Comparison of ENCODE assay signal across 8 cellular contexts in genomic region chr5:143314664-143315063, GRCh38.
DNase-seq lines count a peak whose midpoint lies in the region; ATAC-seq and TF ChIP-seq lines count a peak whose summit lies in the region.

No MANE protein-coding gene starts in this region.

- no peak overlapping the region for H4K91ac ChIP-seq in IMR-90 (ENCODE audit: insufficient read depth, low read depth, low read length)

- TF ChIP-seq RAD21 in IMR-90 (IDR thresholded peaks at IDR 0.05; ENCODE audit: low read length), result peak; percentile 22; the same call in 1 of the 2 replicates

- ATAC-seq in IMR-90 (ENCODE audit: low read depth), result peak; percentile 69

- H3K18ac ChIP-seq in IMR-90 (ENCODE audit: low read depth, low read length), result no peak overlapping the region

- dilution Hi-C loops in IMR-90 (cut with HindIII; ENCODE audit: low sequenced_read_pairs, unreplicated experiment) (no loop called here), mammary epithelial cell (cut with HindIII; ENCODE audit: low sequenced_read_pairs) (loop anchor here (5.0 kb wide), 1 partner anchor 83 kb away; no protein-coding TSS in a partner anchor)

- no TSS peak for BruUV-seq in IMR-90 (replicated peaks; lab: Mats Ljungman, UMichigan)
- no TSS peak for BruUV-seq in mammary epithelial cell (replicated peaks; lab: Mats Ljungman, UMichigan)

- H3K4me2 ChIP-seq in DOHH2 (ENCODE audit: low read length), result peak overlapping the region; percentile 69
- no peak overlapping the region for H3K4me2 ChIP-seq in IMR-90 (ENCODE audit: low read depth, low read length)
- peak overlapping the region; percentile 22 for H3K4me2 ChIP-seq in mammary epithelial cell (ENCODE audit: insufficient read depth, low read depth, low read length)

- H3K4ac ChIP-seq in IMR-90 (ENCODE audit: low read depth, low read length), result no peak overlapping the region

- H2AFZ ChIP-seq in IMR-90 (replicated peaks; ENCODE audit: low read length, poor library complexity), result no peak overlapping the region
- H2AFZ ChIP-seq in mammary epithelial cell (ENCODE audit: low read depth, low read length), result no peak overlapping the region

- TF ChIP-seq POLR2A in IMR-90 (IDR thresholded peaks at IDR 0.05; ENCODE audit: low read depth, low read length), result no peak
- no peak for TF ChIP-seq POLR2A in suprapubic skin (IDR thresholded peaks at IDR 0.05)

- no peak overlapping the region for H2BK20ac ChIP-seq in IMR-90 (ENCODE audit: low read depth, low read length)

- TF ChIP-seq CTCF in DOHH2 (IDR thresholded peaks at IDR 0.05; ENCODE audit: low read depth, low read length, poor library complexity, severe bottlenecking), result no peak
- TF ChIP-seq CTCF in IMR-90 (conservative IDR thresholded peaks at IDR 0.05; ENCODE audit: low read depth, low read length), result no peak
- no peak for TF ChIP-seq CTCF in mammary epithelial cell (conservative IDR thresholded peaks at IDR 0.05 in 1 of 2, IDR thresholded peaks at IDR 0.05 in 1 of 2; ENCODE audit: extremely low read depth in 1 of 2, insufficient read depth in 1 of 2, low read depth in 1 of 2, low read length in 2 of 2)
- TF ChIP-seq CTCF in suprapubic skin (IDR thresholded peaks at IDR 0.05), result no peak

- no peaks in the 10 kb centered on the region for H3K27me3 ChIP-seq in DOHH2 (ENCODE audit: control insufficient read depth, low read length)
- no peaks in the 10 kb centered on the region for H3K27me3 ChIP-seq in IMR-90 (ENCODE audit: control insufficient read depth, insufficient read depth, low read length)
- no peaks in the 10 kb centered on the region for H3K27me3 ChIP-seq in mammary epithelial cell (ENCODE audit: insufficient read depth, low read length)
- H3K27me3 ChIP-seq in suprapubic skin, result no peaks in the 10 kb centered on the region

- H3K36me3 ChIP-seq in DOHH2 (ENCODE audit: control insufficient read depth, low read length) (peaks cover 52% of the 10 kb centered on the region), IMR-90 (ENCODE audit: control insufficient read depth, insufficient read depth, low read length) (peaks cover 8% of the 10 kb centered on the region), mammary epithelial cell (ENCODE audit: insufficient read depth, low read length) (peaks cover 10% of the 10 kb centered on the region), suprapubic skin (peaks cover 25% of the 10 kb centered on the region)

- H3F3A ChIP-seq in DOHH2 (ENCODE audit: control insufficient read depth, insufficient read depth), result peaks cover 10% of the 10 kb centered on the region; the same call in 1 of the 2 replicates

- no peak overlapping the region for H4K5ac ChIP-seq in IMR-90 (ENCODE audit: low read depth, low read length)

- H2BK5ac ChIP-seq in IMR-90 (ENCODE audit: low read depth, low read length, poor library complexity, severe bottlenecking), result peak overlapping the region; percentile 28

- CTCF ChIA-PET in IMR-90 (lab: Yijun Ruan, JAX), result interaction anchor here (0.6 kb wide), 1 partner anchor 14 kb away, joined by 3 read pairs; no protein-coding TSS in a partner anchor
- CTCF ChIA-PET in mammary epithelial cell (lab: Charles Lee; ENCODE audit: low non-redundant PET), result no interaction called here

- H3K14ac ChIP-seq in IMR-90 (replicated peaks; ENCODE audit: low read depth, low read length), result no peak overlapping the region

- H2AK9ac ChIP-seq in IMR-90 (replicated peaks; ENCODE audit: low read depth, low read length, poor library complexity), result no peak overlapping the region

- intact Hi-C loops in IMR-90 (cut with micrococcal nuclease), result loop anchor here (5.0 kb wide), 1 partner anchor 88 kb away; the partner anchor contains the start of gene NR3C1
- intact Hi-C loops in mammary epithelial cell (cut with micrococcal nuclease), result loop anchor here (5.0 to 10.0 kb wide), 2 partner anchors 193 to 240 kb away; no protein-coding TSS in a partner anchor

- peaks cover 34 to 66% of the 10 kb centered on the region in 2 experiments for H3K79me1 ChIP-seq in IMR-90 (ENCODE audit: low read depth in 1 of 2, low read length in 2 of 2)

- H2BK15ac ChIP-seq in IMR-90 (ENCODE audit: low read depth, low read length), result no peak overlapping the region

- H3K9me2 ChIP-seq in DOHH2 (replicated peaks; ENCODE audit: control insufficient read depth, low read length), result no peaks in the 10 kb centered on the region

- H3K4me3 ChIP-seq in DOHH2 (ENCODE audit: low read length), result peak overlapping the region; percentile 59
- no peak overlapping the region for H3K4me3 ChIP-seq in IMR-90 (ENCODE audit: insufficient read depth, low read depth, low read length)
- no peak overlapping the region for H3K4me3 ChIP-seq in mammary epithelial cell (replicated peaks in 1 of 3; ENCODE audit: insufficient read depth in 1 of 3, low read depth in 2 of 3, low read length in 3 of 3)
- no peak overlapping the region for H3K4me3 ChIP-seq in suprapubic skin

- H4K20me1 ChIP-seq in DOHH2 (ENCODE audit: control insufficient read depth, insufficient read depth, low read depth, low read length) (no peaks in the 10 kb centered on the region), IMR-90 (ENCODE audit: insufficient read depth, low read length) (peaks cover 13% of the 10 kb centered on the region), mammary epithelial cell (ENCODE audit: insufficient read depth, low read length) (no peaks in the 10 kb centered on the region)

- H3K9me3 ChIP-seq in DOHH2 (ENCODE audit: control insufficient read depth, insufficient read depth, low read length), result no peaks in the 10 kb centered on the region
- H3K9me3 ChIP-seq in IMR-90 (ENCODE audit: control insufficient read depth, insufficient read depth, low read length), result no peaks in the 10 kb centered on the region
- no peaks in the 10 kb centered on the region for H3K9me3 ChIP-seq in mammary epithelial cell (replicated peaks; ENCODE audit: insufficient read depth, low read length)
- no peaks in the 10 kb centered on the region for H3K9me3 ChIP-seq in suprapubic skin

- peaks cover 68% of the 10 kb centered on the region for H3K4me1 ChIP-seq in DOHH2 (ENCODE audit: control insufficient read depth, low read length)
- peaks cover 25% of the 10 kb centered on the region for H3K4me1 ChIP-seq in IMR-90 (ENCODE audit: control insufficient read depth, insufficient read depth, low read length)
- peaks cover 87% of the 10 kb centered on the region for H3K4me1 ChIP-seq in mammary epithelial cell (ENCODE audit: insufficient read depth, low read length)
- H3K4me1 ChIP-seq in suprapubic skin, result peaks cover 37% of the 10 kb centered on the region

- peaks cover 6% of the 10 kb centered on the region for H3K9me1 ChIP-seq in IMR-90 (ENCODE audit: insufficient read depth, low read length)

- DNase-seq in IMR-90, result peak; percentile 89
- DNase-seq in mammary epithelial cell, result peak; percentile 73
- peak; percentile 82 for DNase-seq in non-pigmented ciliary epithelial cell (ENCODE audit: low read depth)
- no peak for DNase-seq in suprapubic skin (ENCODE audit: low spot score in 2 of 2)
- DNase-seq in amygdala (lab: John Stamatoyannopoulos, UW), result no peak
- no peak for DNase-seq in NCI-H526 (lab: John Stamatoyannopoulos, UW)
- DNase-seq in NCI-H146 treated with DMSO at 0.1 percent for 48 hours (lab: John Stamatoyannopoulos, UW; ENCODE audit: unreplicated experiment), result no peak

- no peak overlapping the region for H3K9ac ChIP-seq in IMR-90 (ENCODE audit: low read depth, low read length)
- H3K9ac ChIP-seq in mammary epithelial cell (ENCODE audit: insufficient read depth, low read length), result no peak overlapping the region

- H4K8ac ChIP-seq in IMR-90 (ENCODE audit: low read depth in 2 of 2, low read length in 2 of 2), result no peak overlapping the region

- no peak overlapping the region for H2AK5ac ChIP-seq in IMR-90 (ENCODE audit: low read depth, low read length)

- H2BK120ac ChIP-seq in IMR-90 (ENCODE audit: low read depth, low read length), result no peak overlapping the region

- H3K27ac ChIP-seq in DOHH2 (ENCODE audit: low read depth, low read length) (peak overlapping the region; percentile 81), IMR-90 (ENCODE audit: insufficient read depth, low read length) (peak overlapping the region; percentile 17; the same call in 1 of the 2 replicates), mammary epithelial cell (ENCODE audit: insufficient read depth, low read depth, low read length) (peak overlapping the region; percentile 92), suprapubic skin (no peak overlapping the region)

- H3K56ac ChIP-seq in IMR-90 (ENCODE audit: extremely low read depth, insufficient read depth, low read length), result no peak overlapping the region

- in situ Hi-C loops in IMR-90 (cut with MboI; ENCODE audit: low sequenced_read_pairs) (no loop called here), mammary epithelial cell (cut with MboI; ENCODE audit: low sequenced_read_pairs in 2 of 2) (loop anchor here in 1 of 2 donors (10.0 kb wide), 1 partner anchor 80 kb away; no protein-coding TSS in a partner anchor)

- no peak overlapping the region for H3K23ac ChIP-seq in IMR-90 (ENCODE audit: low read depth, low read length)

- POLR2A ChIA-PET in IMR-90 (lab: Charles Lee; ENCODE audit: unreplicated experiment), result no interaction called here

- H3K79me2 ChIP-seq in DOHH2 (ENCODE audit: control insufficient read depth, low read length) (peaks cover 93% of the 10 kb centered on the region), mammary epithelial cell (ENCODE audit: insufficient read depth, low read length) (peaks cover 84% of the 10 kb centered on the region)

- TF ChIP-seq EP300 in suprapubic skin (IDR thresholded peaks at IDR 0.05), result no peak

TF ChIP-seq in IMR-90, 13 proteins besides CTCF, POLR2A, EP300 and RAD21:
- peak; percentile 34; the same call in 1 of the 2 replicates for TF ChIP-seq CEBPB (IDR thresholded peaks at IDR 0.05; ENCODE audit: low read depth, low read length)
- no peak for TF ChIP-seq RFX5 (IDR thresholded peaks at IDR 0.05; ENCODE audit: low read depth, low read length)
- no peak for TF ChIP-seq MXI1 (IDR thresholded peaks at IDR 0.05; ENCODE audit: borderline replicate concordance, low read depth, low read length)
- TF ChIP-seq FOS (IDR thresholded peaks at IDR 0.05; ENCODE audit: low read depth, low read length), result peak; percentile 69
- peak; percentile 11; the same call in 1 of the 2 replicates for TF ChIP-seq SMC3 (IDR thresholded peaks at IDR 0.05; ENCODE audit: low read depth, low read length)
- no peak for TF ChIP-seq ELK1 (IDR thresholded peaks at IDR 0.05; ENCODE audit: borderline replicate concordance, low read depth, low read length)
- 0 out of 2 replicates have a peak, but pooled peaks have one; percentile 8 for TF ChIP-seq MAFK (IDR thresholded peaks at IDR 0.05; ENCODE audit: low read depth, low read length)
- TF ChIP-seq CHD1 (IDR thresholded peaks at IDR 0.05; ENCODE audit: low read depth, low read length), result no peak

Comparison
In these comparisons a context has a peak if more than half of its experiments do, and no peak if none do; other contexts are left out.
1. DNase-seq: peak in IMR-90 (single experiment), mammary epithelial cell (single experiment) and non-pigmented ciliary epithelial cell (single experiment); none in suprapubic skin (0 of 2), amygdala (0 of 56), NCI-H526 (0 of 2) and NCI-H146 treated with DMSO at 0.1 percent for 48 hours (single experiment).